In the genomic region with DNA sequence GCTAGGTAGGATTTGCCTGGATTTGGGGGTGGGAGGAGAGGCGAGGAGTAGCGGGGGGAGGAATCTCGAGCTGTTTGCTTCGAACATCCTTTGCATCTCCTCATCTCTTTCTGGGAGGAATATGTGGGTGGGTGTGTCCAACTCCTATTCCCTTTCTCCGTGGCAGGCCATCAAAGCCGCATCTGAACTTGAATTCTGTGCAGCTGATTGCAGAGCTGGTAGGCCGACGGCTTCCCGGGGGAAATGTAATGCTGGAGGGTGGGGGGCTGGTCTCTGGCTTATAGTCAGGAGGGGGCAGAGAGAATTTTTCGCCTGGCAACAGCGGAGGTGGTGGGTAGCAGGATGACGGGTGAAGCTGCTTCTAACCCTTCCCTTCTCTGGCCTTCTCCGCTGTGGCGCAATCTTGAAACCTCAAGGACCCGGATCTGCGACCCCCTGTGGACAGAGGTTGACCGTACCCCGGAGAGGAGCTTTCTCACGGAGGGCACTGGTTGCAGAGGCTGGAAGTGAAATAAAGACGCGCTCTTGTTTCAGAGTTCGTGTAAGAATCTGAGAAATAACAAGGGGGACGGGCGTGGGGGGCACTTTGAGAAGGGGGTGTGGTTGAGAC, we compare ENCODE assay signal across 8 cellular contexts. TPM values are rescaled to one million over a fixed set of nuclear protein-coding genes. Genes with fewer than 3 reads are reported as not detected.
DNase-seq lines count a peak whose midpoint lies in the region; ATAC-seq and TF ChIP-seq lines count a peak whose summit lies in the region.

No MANE protein-coding gene starts in this region.

- H3K4me3 Mint-ChIP-seq in activated CD8-positive, alpha-beta T cell treated with anti-CD3 and anti-CD28 coated beads for 36 hours: peak overlapping the region; percentile 59
- no peak overlapping the region for H3K4me3 Mint-ChIP-seq in activated CD8-positive, alpha-beta T cell treated with anti-CD3 and anti-CD28 coated beads, Interleukin-2, amount 10 ng/mL, durations not matched to agents 7 days and 5 days
- H3K4me3 Mint-ChIP-seq in T-helper 17 cell: peak overlapping the region; percentile 87

- peaks cover 1% of the 10 kb centered on the region for H3K36me3 Mint-ChIP-seq in activated CD8-positive, alpha-beta T cell treated with anti-CD3 and anti-CD28 coated beads for 36 hours (ENCODE audit: low read depth)
- peaks cover 2% of the 10 kb centered on the region for H3K36me3 Mint-ChIP-seq in activated CD8-positive, alpha-beta T cell treated with anti-CD3 and anti-CD28 coated beads, Interleukin-2, amount 10 ng/mL, durations not matched to agents 7 days and 5 days (ENCODE audit: low read depth)
- peaks cover 4% of the 10 kb centered on the region for H3K36me3 Mint-ChIP-seq in T-helper 17 cell (ENCODE audit: low read depth)

- peaks cover 44% of the 10 kb centered on the region for H3K27me3 Mint-ChIP-seq in activated CD8-positive, alpha-beta T cell treated with anti-CD3 and anti-CD28 coated beads for 36 hours
- H3K27me3 Mint-ChIP-seq in activated CD8-positive, alpha-beta T cell treated with anti-CD3 and anti-CD28 coated beads, Interleukin-2, amount 10 ng/mL, durations not matched to agents 7 days and 5 days (ENCODE audit: low read depth): peaks cover 48% of the 10 kb centered on the region
- peaks cover 32% of the 10 kb centered on the region for H3K27me3 Mint-ChIP-seq in T-helper 17 cell

- CTCF ChIA-PET in activated CD8-positive, alpha-beta T cell treated with anti-CD3 and anti-CD28 coated beads for 36 hours (lab: Charles Lee): interaction anchor here (1.2 to 2.1 kb wide), 2 partner anchors 15 to 63 kb away, joined by 3 to 9 read pairs; no protein-coding TSS in a partner anchor
- CTCF ChIA-PET in activated CD8-positive, alpha-beta T cell treated with anti-CD3 and anti-CD28 coated beads, Interleukin-2, amount 10 ng/mL, durations not matched to agents 7 days and 5 days (lab: Charles Lee): interaction anchor here (0.8 to 1.2 kb wide), 2 partner anchors 9 to 15 kb away, joined by 3 to 4 read pairs; no protein-coding TSS in a partner anchor

- H3K27ac ChIP-seq in thoracic aorta: no peak overlapping the region
- no peak overlapping the region for H3K27ac ChIP-seq in body of pancreas

- no peak for ATAC-seq in activated CD8-positive, alpha-beta T cell treated with anti-CD3 and anti-CD28 coated beads for 36 hours
- no peak for ATAC-seq in activated CD8-positive, alpha-beta T cell treated with anti-CD3 and anti-CD28 coated beads, Interleukin-2, amount 10 ng/mL, durations not matched to agents 7 days and 5 days
- ATAC-seq in T-helper 17 cell: no peak
- no peak for ATAC-seq in thoracic aorta (ENCODE audit: insufficient number of reproducible peaks, low FRiP score, low read depth)
- ATAC-seq in body of pancreas: no peak
- ATAC-seq in HG02763 (IDR thresholded peaks at IDR 0.05; ENCODE audit: unreplicated experiment): no peak

- H3K9me3 Mint-ChIP-seq in activated CD8-positive, alpha-beta T cell treated with anti-CD3 and anti-CD28 coated beads for 36 hours: peaks cover 3% of the 10 kb centered on the region
- no peaks in the 10 kb centered on the region for H3K9me3 Mint-ChIP-seq in activated CD8-positive, alpha-beta T cell treated with anti-CD3 and anti-CD28 coated beads, Interleukin-2, amount 10 ng/mL, durations not matched to agents 7 days and 5 days (ENCODE audit: insufficient read depth)

- no peak for TF ChIP-seq CTCF in activated CD8-positive, alpha-beta T cell treated with anti-CD3 and anti-CD28 coated beads for 36 hours (IDR thresholded peaks at IDR 0.05)
- TF ChIP-seq CTCF in thoracic aorta (IDR thresholded peaks at IDR 0.05): no peak
- TF ChIP-seq CTCF in body of pancreas (IDR thresholded peaks at IDR 0.05): no peak

- intact Hi-C loops in activated CD8-positive, alpha-beta T cell treated with anti-CD3 and anti-CD28 coated beads for 36 hours (cut with micrococcal nuclease): no loop called here
- intact Hi-C loops in body of pancreas (cut with DNase I): no loop called here

- H3K4me3 ChIP-seq in iPS-18c (ENCODE audit: insufficient read depth, low read depth, low read length): peak overlapping the region; percentile 44
- peak overlapping the region; percentile 67 for H3K4me3 ChIP-seq in thoracic aorta
- H3K4me3 ChIP-seq in body of pancreas: no peak overlapping the region

- peak; percentile 3 for DNase-seq in activated CD8-positive, alpha-beta T cell treated with anti-CD3 and anti-CD28 coated beads for 36 hours
- DNase-seq in activated CD8-positive, alpha-beta T cell treated with anti-CD3 and anti-CD28 coated beads, Interleukin-2, amount 10 ng/mL, durations not matched to agents 7 days and 5 days: no peak
- DNase-seq in T-helper 17 cell: no peak
- DNase-seq in thoracic aorta (ENCODE audit: low spot score): no peak
- no peak for DNase-seq in body of pancreas
- no peak for DNase-seq in midbrain (lab: John Stamatoyannopoulos, UW)

- WGBS in body of pancreas, 2 donors: 9% methylated on average over 18 to 22 of the region's 24 CpGs

- no peaks in the 10 kb centered on the region for H3K36me3 ChIP-seq in thoracic aorta
- H3K36me3 ChIP-seq in body of pancreas (replicated peaks in 1 of 2; ENCODE audit: insufficient read depth in 1 of 2, low read depth in 2 of 2): no peaks in the 10 kb centered on the region

- H3K9me3 ChIP-seq in T-helper 17 cell (ENCODE audit: control insufficient read depth, low read length, poor library complexity, severe bottlenecking) (no peaks in the 10 kb centered on the region), iPS-18c (ENCODE audit: control insufficient read depth, insufficient read depth, low read length) (peaks cover 8% of the 10 kb centered on the region), thoracic aorta (no peaks in the 10 kb centered on the region), body of pancreas (no peaks in the 10 kb centered on the region)

- H3K4me1 Mint-ChIP-seq in activated CD8-positive, alpha-beta T cell treated with anti-CD3 and anti-CD28 coated beads for 36 hours (ENCODE audit: low read depth): peaks cover 23% of the 10 kb centered on the region
- peaks cover 11% of the 10 kb centered on the region for H3K4me1 Mint-ChIP-seq in activated CD8-positive, alpha-beta T cell treated with anti-CD3 and anti-CD28 coated beads, Interleukin-2, amount 10 ng/mL, durations not matched to agents 7 days and 5 days (ENCODE audit: low read depth)
- H3K4me1 Mint-ChIP-seq in T-helper 17 cell: peaks cover 19% of the 10 kb centered on the region

- H3K27ac Mint-ChIP-seq in activated CD8-positive, alpha-beta T cell treated with anti-CD3 and anti-CD28 coated beads for 36 hours: no peak overlapping the region
- H3K27ac Mint-ChIP-seq in activated CD8-positive, alpha-beta T cell treated with anti-CD3 and anti-CD28 coated beads, Interleukin-2, amount 10 ng/mL, durations not matched to agents 7 days and 5 days: no peak overlapping the region
- no peak overlapping the region for H3K27ac Mint-ChIP-seq in T-helper 17 cell

- TF ChIP-seq POLR2A in body of pancreas (IDR thresholded peaks at IDR 0.05): no peak

- H3K4me1 ChIP-seq in thoracic aorta (ENCODE audit: control insufficient read depth in 1 of 2, low read depth in 2 of 2) (peaks cover 0 to 19% of the 10 kb centered on the region in 2 donors), body of pancreas (peaks cover 10% of the 10 kb centered on the region)

- no peaks in the 10 kb centered on the region for H3K27me3 ChIP-seq in thoracic aorta (replicated peaks; ENCODE audit: insufficient read depth)
- H3K27me3 ChIP-seq in body of pancreas: no peaks in the 10 kb centered on the region

- POLR2A ChIA-PET in activated CD8-positive, alpha-beta T cell treated with anti-CD3 and anti-CD28 coated beads for 36 hours (lab: Charles Lee): no interaction called here
- POLR2A ChIA-PET in activated CD8-positive, alpha-beta T cell treated with anti-CD3 and anti-CD28 coated beads, Interleukin-2, amount 10 ng/mL, durations not matched to agents 7 days and 5 days (lab: Charles Lee): no interaction called here

RNA-seq across cellular contexts. Expression of a gene that starts 0.7 kb away (rescaled TPM):
- total RNA-seq in activated CD8-positive, alpha-beta T cell treated with anti-CD3 and anti-CD28 coated beads for 36 hours: not detected
- not detected for total RNA-seq in activated CD8-positive, alpha-beta T cell treated with anti-CD3 and anti-CD28 coated beads, Interleukin-2, amount 10 ng/mL, durations not matched to agents 7 days and 5 days
- total RNA-seq in T-helper 17 cell (not detected), thoracic aorta (not detected), body of pancreas (under 1 TPM in 1 of 2 donors, not detected in 1; 0.52 TPM)

Comparison
In these comparisons a context has a peak if more than half of its experiments do, and no peak if none do; other contexts are left out.
1. H3K4me3 ChIP-seq: peak in iPS-18c (single experiment) and thoracic aorta (single experiment); none in body of pancreas (0 of 2).